8 cellular contexts compared by ENCODE assay signal in genomic region chr19:33214621-33215020, GRCh38. TPM values are rescaled to one million over a fixed set of nuclear protein-coding genes. Genes with fewer than 3 reads are reported as not detected.
DNase-seq lines count a peak whose midpoint lies in the region; ATAC-seq, FAIRE-seq and TF ChIP-seq lines count a peak whose summit lies in the region.

No MANE protein-coding gene starts in this region.

- FAIRE-seq in H54 (lab: Jason Lieb, UNC) (no peak), GM12891 (lab: Jason Lieb, UNC) (no peak)

- H3K79me2 ChIP-seq in OCI-LY3 (ENCODE audit: low read length): no peaks in the 10 kb centered on the region

- DNase-seq in ACHN (peak; percentile 11), H54 (ENCODE audit: insufficient read length, low spot score) (peak; percentile 76), fibroblast of mammary gland (ENCODE audit: low read depth) (peak; percentile 23), GM12891 (ENCODE audit: insufficient read length, low spot score) (no peak)
- no peak for DNase-seq in stimulated activated CD4-positive, alpha-beta T cell treated with anti-CD3 and anti-CD28 coated beads, Interleukin-4, amount 100 ng/mL, for 1 hour
- no peak for DNase-seq in central memory CD4-positive, alpha-beta T cell

- H3K27me3 ChIP-seq in OCI-LY3 (ENCODE audit: low read depth, low read length): no peaks in the 10 kb centered on the region

- TF ChIP-seq CTCF in OCI-LY3 (IDR thresholded peaks at IDR 0.05; ENCODE audit: low read depth, low read length) (peak; percentile 46), fibroblast of mammary gland (conservative IDR thresholded peaks at IDR 0.05; ENCODE audit: control insufficient read depth, insufficient read depth, low read depth, low read length) (peak; percentile 31)

- TF ChIP-seq POLR2A in H54 (IDR thresholded peaks at IDR 0.05; ENCODE audit: low read depth, low read length) (no peak), GM12891 (IDR thresholded peaks at IDR 0.05; ENCODE audit: low read depth, low read length) (no peak)

- ATAC-seq in GM18517 (IDR thresholded peaks at IDR 0.05; ENCODE audit: unreplicated experiment): no peak

- H2AFZ ChIP-seq in OCI-LY3 (ENCODE audit: low read depth, low read length): no peak overlapping the region

- no peaks in the 10 kb centered on the region for H3K36me3 ChIP-seq in OCI-LY3 (replicated peaks; ENCODE audit: low read depth, low read length)

- H3K27ac ChIP-seq in OCI-LY3 (ENCODE audit: low read length): no peak overlapping the region

- in situ Hi-C loops in ACHN (cut with HindIII; ENCODE audit: low pct_ligation_motif_present, low pct_unique_long_range_greater_than_20kb, low sequenced_read_pairs): no loop called here

- H3K4me3 ChIP-seq in OCI-LY3 (ENCODE audit: low read length) (no peak overlapping the region), fibroblast of mammary gland (ENCODE audit: control insufficient read depth, low read depth, low read length) (no peak overlapping the region)

- H3K9me3 ChIP-seq in OCI-LY3 (ENCODE audit: insufficient read depth, low read length): no peaks in the 10 kb centered on the region

- H3K9ac ChIP-seq in OCI-LY3 (ENCODE audit: low read length): no peak overlapping the region

- no peak overlapping the region for H3K4me2 ChIP-seq in OCI-LY3 (ENCODE audit: low read length)

- H3K4me1 ChIP-seq in OCI-LY3 (ENCODE audit: low read length): no peaks in the 10 kb centered on the region

- H4K20me1 ChIP-seq in OCI-LY3 (ENCODE audit: insufficient read depth, low read length): no peaks in the 10 kb centered on the region

TF ChIP-seq in GM12891, 5 proteins besides CTCF, POLR2A, EP300 and RAD21:
- TF ChIP-seq POU2F2 (IDR thresholded peaks at IDR 0.05; ENCODE audit: low read depth, low read length) (no peak), PAX5 (IDR thresholded peaks at IDR 0.05; ENCODE audit: insufficient read depth, low read length, severe bottlenecking) (no peak), SPI1 (IDR thresholded peaks at IDR 0.05; ENCODE audit: low read depth, low read length) (no peak), POLR2AphosphoS5 (IDR thresholded peaks at IDR 0.05; ENCODE audit: low read depth, low read length) (no peak), TAF1 (IDR thresholded peaks at IDR 0.05; ENCODE audit: low read depth, low read length) (no peak)

RNA-seq across cellular contexts. Expression of gene SLC7A10, which starts 11.0 kb away (rescaled TPM):
- polyA plus RNA-seq in GM12891 (2012; ENCODE audit: low read depth, missing spikeins): not detected

RNA-seq across cellular contexts. Expression of gene LRP3, which starts 20.5 kb away (rescaled TPM):
- 0.06 TPM for polyA plus RNA-seq in GM12891 (2012; ENCODE audit: low read depth, missing spikeins)

Comparison
In these comparisons a context has a peak if more than half of its experiments do, and no peak if none do; other contexts are left out.
1. DNase-seq: peak in ACHN (single experiment), H54 (single experiment) and fibroblast of mammary gland (single experiment); none in GM12891 (single experiment), stimulated activated CD4-positive, alpha-beta T cell treated with anti-CD3 and anti-CD28 coated beads, Interleukin-4, amount 100 ng/mL, for 1 hour (single experiment) and central memory CD4-positive, alpha-beta T cell (single experiment).